ENCODE assay signal across 15 cellular contexts in genomic region chr1:36124404-36125128, GRCh38. TPM values are rescaled to one million over a fixed set of nuclear protein-coding genes. Genes with fewer than 3 reads are reported as not detected.
DNase-seq lines count a peak whose midpoint lies in the region; ATAC-seq and TF ChIP-seq lines count a peak whose summit lies in the region.
"Had no signal": no experiment of that assay in that cellular context is flagged by ENCODE, and none has a peak within 500 bp of the region (broad histone marks: within the 10 kb centered on the region; RNA-seq: fewer than 3 reads in every experiment).

No MANE protein-coding gene starts in this region.

- no peaks in the 10 kb centered on the region for H3K9me3 Mint-ChIP-seq in CD4-positive, alpha-beta T cell
- no peaks in the 10 kb centered on the region for H3K9me3 Mint-ChIP-seq in activated T-helper 1 cell treated with anti-CD3 and anti-CD28 coated beads, Interleukin-12 subunit alpha, Interleukin-12 subunit beta, Interleukin-2, Interleukin-4 antibody, amounts not matched to agents 30 ng/mL and 10 ng/mL and 1 ng/mL, durations not matched to agents 14 hours and 24 hours and 36 hours
- no peaks in the 10 kb centered on the region for H3K9me3 Mint-ChIP-seq in activated CD4-positive, alpha-beta memory T cell treated with anti-CD3 and anti-CD28 coated beads, Interleukin-2, amount 10 ng/mL, durations not matched to agents 7 days and 5 days

- no peak for TF ChIP-seq POLR2A in Peyer's patch (IDR thresholded peaks at IDR 0.05)

- peaks cover 24% of the 10 kb centered on the region for H3K27me3 ChIP-seq in CD4-positive, alpha-beta T cell (ENCODE audit: control insufficient read depth, insufficient read depth, low read length)
- H3K27me3 ChIP-seq in Peyer's patch = peaks cover 0 to 7% of the 10 kb centered on the region in 2 donors
- H3K27me3 ChIP-seq: thyroid gland had no signal

- POLR2A ChIA-PET in CD4-positive, alpha-beta T cell (lab: Charles Lee) = no interaction called here
- POLR2A ChIA-PET in activated CD4-positive, alpha-beta memory T cell treated with anti-CD3 and anti-CD28 coated beads, Interleukin-2, amount 10 ng/mL, durations not matched to agents 7 days and 5 days (lab: Charles Lee) = no interaction called here

- peak overlapping the region; percentile 57 for H3K4me3 Mint-ChIP-seq in CD4-positive, alpha-beta T cell
- H3K4me3 Mint-ChIP-seq in activated T-helper 1 cell treated with anti-CD3 and anti-CD28 coated beads, Interleukin-12 subunit alpha, Interleukin-12 subunit beta, Interleukin-2, Interleukin-4 antibody, amounts not matched to agents 30 ng/mL and 10 ng/mL and 1 ng/mL, durations not matched to agents 14 hours and 24 hours and 36 hours = no peak overlapping the region
- no peak overlapping the region for H3K4me3 Mint-ChIP-seq in activated CD4-positive, alpha-beta memory T cell treated with anti-CD3 and anti-CD28 coated beads, Interleukin-2, amount 10 ng/mL, durations not matched to agents 7 days and 5 days

- CTCF ChIA-PET in CD4-positive, alpha-beta T cell (lab: Charles Lee) = no interaction called here
- CTCF ChIA-PET in activated CD4-positive, alpha-beta memory T cell treated with anti-CD3 and anti-CD28 coated beads, Interleukin-2, amount 10 ng/mL, durations not matched to agents 7 days and 5 days (lab: Charles Lee) = no interaction called here

- H3K9me3 ChIP-seq in CD4-positive, alpha-beta T cell (ENCODE audit: control insufficient read depth, low read length) = no peaks in the 10 kb centered on the region
- H3K9me3 ChIP-seq in Peyer's patch = no peaks in the 10 kb centered on the region
- H3K9me3 ChIP-seq: left lung, thyroid gland had no signal

- H3K27ac ChIP-seq in CD4-positive, alpha-beta T cell (ENCODE audit: low read depth, low read length) = no peak overlapping the region
- H3K27ac ChIP-seq in Peyer's patch = peak overlapping the region in 1 of 4 donors; percentile 49
- H3K27ac ChIP-seq: left lung had no signal

- ATAC-seq in CD4-positive, alpha-beta T cell (ENCODE audit: poor library complexity) = no peak
- ATAC-seq in GM19328 (IDR thresholded peaks at IDR 0.05; ENCODE audit: unreplicated experiment) = no peak
- ATAC-seq: HCT116 had no signal

- peaks cover 0 to 5% (median 0%) of the 10 kb centered on the region in 4 donors for H3K4me1 ChIP-seq in Peyer's patch

- intact Hi-C loops in CD4-positive, alpha-beta T cell (cut with DNase I, micrococcal nuclease) = no loop called here
- intact Hi-C loops in activated T-helper 1 cell treated with anti-CD3 and anti-CD28 coated beads, Interleukin-12 subunit alpha, Interleukin-12 subunit beta, Interleukin-2, Interleukin-4 antibody, amounts not matched to agents 30 ng/mL and 10 ng/mL and 1 ng/mL, durations not matched to agents 14 hours and 24 hours and 36 hours (cut with micrococcal nuclease) = no loop called here

- H3K27ac Mint-ChIP-seq in CD4-positive, alpha-beta T cell = no peak overlapping the region
- no peak overlapping the region for H3K27ac Mint-ChIP-seq in activated T-helper 1 cell treated with anti-CD3 and anti-CD28 coated beads, Interleukin-12 subunit alpha, Interleukin-12 subunit beta, Interleukin-2, Interleukin-4 antibody, amounts not matched to agents 30 ng/mL and 10 ng/mL and 1 ng/mL, durations not matched to agents 14 hours and 24 hours and 36 hours
- no peak overlapping the region for H3K27ac Mint-ChIP-seq in activated CD4-positive, alpha-beta memory T cell treated with anti-CD3 and anti-CD28 coated beads, Interleukin-2, amount 10 ng/mL, durations not matched to agents 7 days and 5 days

- TF ChIP-seq CTCF in CD4-positive, alpha-beta T cell (IDR thresholded peaks at IDR 0.05) = no peak
- TF ChIP-seq CTCF in Peyer's patch (IDR thresholded peaks at IDR 0.05) (no peak), fibroblast of villous mesenchyme (IDR thresholded peaks at IDR 0.05; ENCODE audit: insufficient read depth, low read depth, low read length) (no peak), retinal pigment epithelial cell (conservative IDR thresholded peaks at IDR 0.05; ENCODE audit: low read depth, low read length) (no peak), GM10266 (IDR thresholded peaks at IDR 0.05; ENCODE audit: control insufficient read depth, insufficient read depth, low read depth, missing control alignments) (no peak)

- no peaks in the 10 kb centered on the region for H3K36me3 Mint-ChIP-seq in CD4-positive, alpha-beta T cell (ENCODE audit: low read depth)
- H3K36me3 Mint-ChIP-seq in activated T-helper 1 cell treated with anti-CD3 and anti-CD28 coated beads, Interleukin-12 subunit alpha, Interleukin-12 subunit beta, Interleukin-2, Interleukin-4 antibody, amounts not matched to agents 30 ng/mL and 10 ng/mL and 1 ng/mL, durations not matched to agents 14 hours and 24 hours and 36 hours (ENCODE audit: low read depth) = no peaks in the 10 kb centered on the region
- H3K36me3 Mint-ChIP-seq in activated CD4-positive, alpha-beta memory T cell treated with anti-CD3 and anti-CD28 coated beads, Interleukin-2, amount 10 ng/mL, durations not matched to agents 7 days and 5 days (ENCODE audit: low read depth) = no peaks in the 10 kb centered on the region

- H3K27me3 Mint-ChIP-seq in CD4-positive, alpha-beta T cell = peaks cover 48% of the 10 kb centered on the region
- peaks cover 32% of the 10 kb centered on the region for H3K27me3 Mint-ChIP-seq in activated T-helper 1 cell treated with anti-CD3 and anti-CD28 coated beads, Interleukin-12 subunit alpha, Interleukin-12 subunit beta, Interleukin-2, Interleukin-4 antibody, amounts not matched to agents 30 ng/mL and 10 ng/mL and 1 ng/mL, durations not matched to agents 14 hours and 24 hours and 36 hours (ENCODE audit: insufficient read depth)
- H3K27me3 Mint-ChIP-seq in activated CD4-positive, alpha-beta memory T cell treated with anti-CD3 and anti-CD28 coated beads, Interleukin-2, amount 10 ng/mL, durations not matched to agents 7 days and 5 days = peaks cover 43% of the 10 kb centered on the region

- no peak for DNase-seq in CD4-positive, alpha-beta T cell
- DNase-seq in Peyer's patch (no peak), fibroblast of villous mesenchyme (ENCODE audit: low read depth) (no peak), retinal pigment epithelial cell (ENCODE audit: low read depth) (no peak), GM10266 (ENCODE audit: extremely low spot score) (no peak)
- no peak for DNase-seq in activated T-helper 1 cell treated with anti-CD3 and anti-CD28 coated beads, Interleukin-12 subunit alpha, Interleukin-12 subunit beta, Interleukin-2, Interleukin-4 antibody, amounts not matched to agents 30 ng/mL and 10 ng/mL and 1 ng/mL, durations not matched to agents 14 hours and 24 hours and 36 hours (ENCODE audit: low spot score)
- DNase-seq in activated CD4-positive, alpha-beta memory T cell treated with anti-CD3 and anti-CD28 coated beads, Interleukin-2, amount 10 ng/mL, durations not matched to agents 7 days and 5 days = no peak
- DNase-seq: effector CD8-positive, alpha-beta T cell; NCI-H2107; SIG-M5 had no signal

- H3K4me3 ChIP-seq in Peyer's patch = peak overlapping the region in 3 of 4 donors; percentile 48 to 50 (median 49)
- peak overlapping the region; percentile 23 for H3K4me3 ChIP-seq in fibroblast of villous mesenchyme (ENCODE audit: low read depth, low read length)
- peak overlapping the region; percentile 21 for H3K4me3 ChIP-seq in retinal pigment epithelial cell (ENCODE audit: low read length)

- H3K4me1 Mint-ChIP-seq in CD4-positive, alpha-beta T cell (ENCODE audit: low read depth) = peaks cover 27% of the 10 kb centered on the region
- peaks cover 6% of the 10 kb centered on the region for H3K4me1 Mint-ChIP-seq in activated T-helper 1 cell treated with anti-CD3 and anti-CD28 coated beads, Interleukin-12 subunit alpha, Interleukin-12 subunit beta, Interleukin-2, Interleukin-4 antibody, amounts not matched to agents 30 ng/mL and 10 ng/mL and 1 ng/mL, durations not matched to agents 14 hours and 24 hours and 36 hours (ENCODE audit: low read depth)
- peaks cover 18% of the 10 kb centered on the region for H3K4me1 Mint-ChIP-seq in activated CD4-positive, alpha-beta memory T cell treated with anti-CD3 and anti-CD28 coated beads, Interleukin-2, amount 10 ng/mL, durations not matched to agents 7 days and 5 days

- H3K36me3 ChIP-seq in Peyer's patch = no peaks in the 10 kb centered on the region
- H3K36me3 ChIP-seq: left lung, thyroid gland had no signal

RNA-seq across cellular contexts. Expression of gene COL8A2, which starts 0.5 kb away (rescaled TPM):
- under 1 TPM; 0.05 to 0.06 TPM for total RNA-seq in CD4-positive, alpha-beta T cell
- total RNA-seq in Peyer's patch (1 to 10 TPM in 3 of 4 donors, under 1 TPM in 1; 0.83 to 1.3 (median 1.1) TPM), fibroblast of villous mesenchyme (4.7 and 6.8 TPM in 2 replicates)
- 0.08 TPM in 1 of 2 replicates, not detected in the other for total RNA-seq in activated T-helper 1 cell treated with anti-CD3 and anti-CD28 coated beads, Interleukin-12 subunit alpha, Interleukin-12 subunit beta, Interleukin-2, Interleukin-4 antibody, amounts not matched to agents 30 ng/mL and 10 ng/mL and 1 ng/mL, durations not matched to agents 14 hours and 24 hours and 36 hours
- not detected for total RNA-seq in activated CD4-positive, alpha-beta memory T cell treated with anti-CD3 and anti-CD28 coated beads, Interleukin-2, amount 10 ng/mL, durations not matched to agents 7 days and 5 days

RNA-seq across cellular contexts. Expression of gene TRAPPC3, which starts 24.7 kb away (rescaled TPM):
- 10 to 100 TPM; 18.4 to 21.3 TPM for total RNA-seq in CD4-positive, alpha-beta T cell
- 100 to 1,000 TPM in 1 of 4 donors, 10 to 100 TPM in 3; 56.2 to 113 (median 73.7) TPM for total RNA-seq in Peyer's patch
- 94.6 and 102 TPM in 2 replicates for total RNA-seq in fibroblast of villous mesenchyme
- total RNA-seq in activated T-helper 1 cell treated with anti-CD3 and anti-CD28 coated beads, Interleukin-12 subunit alpha, Interleukin-12 subunit beta, Interleukin-2, Interleukin-4 antibody, amounts not matched to agents 30 ng/mL and 10 ng/mL and 1 ng/mL, durations not matched to agents 14 hours and 24 hours and 36 hours = 74.2 and 74.4 TPM in 2 replicates
- 10 to 100 TPM; 57.2 to 58.4 TPM for total RNA-seq in activated CD4-positive, alpha-beta memory T cell treated with anti-CD3 and anti-CD28 coated beads, Interleukin-2, amount 10 ng/mL, durations not matched to agents 7 days and 5 days

RNA-seq across cellular contexts. Expression of gene MAP7D1, which starts 31.4 kb away (rescaled TPM):
- total RNA-seq in CD4-positive, alpha-beta T cell = 100 to 1,000 TPM; 156 to 163 TPM
- total RNA-seq in Peyer's patch (10 to 100 TPM; 38.2 to 62.7 (median 46.4) TPM), fibroblast of villous mesenchyme (142 and 187 TPM in 2 replicates)
- 167 and 169 TPM in 2 replicates for total RNA-seq in activated T-helper 1 cell treated with anti-CD3 and anti-CD28 coated beads, Interleukin-12 subunit alpha, Interleukin-12 subunit beta, Interleukin-2, Interleukin-4 antibody, amounts not matched to agents 30 ng/mL and 10 ng/mL and 1 ng/mL, durations not matched to agents 14 hours and 24 hours and 36 hours
- total RNA-seq in activated CD4-positive, alpha-beta memory T cell treated with anti-CD3 and anti-CD28 coated beads, Interleukin-2, amount 10 ng/mL, durations not matched to agents 7 days and 5 days = 100 to 1,000 TPM; 215 to 221 TPM

RNA-seq across cellular contexts. Expression of gene ADPRS, which starts 35.9 kb away (rescaled TPM):
- 10 to 100 TPM; 22.6 to 24.6 TPM for total RNA-seq in CD4-positive, alpha-beta T cell
- total RNA-seq in Peyer's patch (10 to 100 TPM; 16.5 to 50.0 (median 30.8) TPM), fibroblast of villous mesenchyme (25.0 and 26.4 TPM in 2 replicates)
- 32.6 and 33.6 TPM in 2 replicates for total RNA-seq in activated T-helper 1 cell treated with anti-CD3 and anti-CD28 coated beads, Interleukin-12 subunit alpha, Interleukin-12 subunit beta, Interleukin-2, Interleukin-4 antibody, amounts not matched to agents 30 ng/mL and 10 ng/mL and 1 ng/mL, durations not matched to agents 14 hours and 24 hours and 36 hours
- 10 to 100 TPM; 29.7 to 29.9 TPM for total RNA-seq in activated CD4-positive, alpha-beta memory T cell treated with anti-CD3 and anti-CD28 coated beads, Interleukin-2, amount 10 ng/mL, durations not matched to agents 7 days and 5 days

RNA-seq across cellular contexts. Expression of gene TEKT2, which starts 40.7 kb away (rescaled TPM):
- total RNA-seq in CD4-positive, alpha-beta T cell = under 1 TPM; 0.22 to 0.33 TPM
- total RNA-seq in Peyer's patch (not detected), fibroblast of villous mesenchyme (under 0.01 TPM in 1 of 2 replicates, not detected in the other)
- 0.16 and 0.27 TPM in 2 replicates for total RNA-seq in activated T-helper 1 cell treated with anti-CD3 and anti-CD28 coated beads, Interleukin-12 subunit alpha, Interleukin-12 subunit beta, Interleukin-2, Interleukin-4 antibody, amounts not matched to agents 30 ng/mL and 10 ng/mL and 1 ng/mL, durations not matched to agents 14 hours and 24 hours and 36 hours
- total RNA-seq in activated CD4-positive, alpha-beta memory T cell treated with anti-CD3 and anti-CD28 coated beads, Interleukin-2, amount 10 ng/mL, durations not matched to agents 7 days and 5 days = not detected
- total RNA-seq: activated CD8-positive, alpha-beta memory T cell treated with anti-CD3 and anti-CD28 coated beads for 36 hours had no signal
